ENCODE assay signal across 1 cellular context in the genomic region with DNA sequence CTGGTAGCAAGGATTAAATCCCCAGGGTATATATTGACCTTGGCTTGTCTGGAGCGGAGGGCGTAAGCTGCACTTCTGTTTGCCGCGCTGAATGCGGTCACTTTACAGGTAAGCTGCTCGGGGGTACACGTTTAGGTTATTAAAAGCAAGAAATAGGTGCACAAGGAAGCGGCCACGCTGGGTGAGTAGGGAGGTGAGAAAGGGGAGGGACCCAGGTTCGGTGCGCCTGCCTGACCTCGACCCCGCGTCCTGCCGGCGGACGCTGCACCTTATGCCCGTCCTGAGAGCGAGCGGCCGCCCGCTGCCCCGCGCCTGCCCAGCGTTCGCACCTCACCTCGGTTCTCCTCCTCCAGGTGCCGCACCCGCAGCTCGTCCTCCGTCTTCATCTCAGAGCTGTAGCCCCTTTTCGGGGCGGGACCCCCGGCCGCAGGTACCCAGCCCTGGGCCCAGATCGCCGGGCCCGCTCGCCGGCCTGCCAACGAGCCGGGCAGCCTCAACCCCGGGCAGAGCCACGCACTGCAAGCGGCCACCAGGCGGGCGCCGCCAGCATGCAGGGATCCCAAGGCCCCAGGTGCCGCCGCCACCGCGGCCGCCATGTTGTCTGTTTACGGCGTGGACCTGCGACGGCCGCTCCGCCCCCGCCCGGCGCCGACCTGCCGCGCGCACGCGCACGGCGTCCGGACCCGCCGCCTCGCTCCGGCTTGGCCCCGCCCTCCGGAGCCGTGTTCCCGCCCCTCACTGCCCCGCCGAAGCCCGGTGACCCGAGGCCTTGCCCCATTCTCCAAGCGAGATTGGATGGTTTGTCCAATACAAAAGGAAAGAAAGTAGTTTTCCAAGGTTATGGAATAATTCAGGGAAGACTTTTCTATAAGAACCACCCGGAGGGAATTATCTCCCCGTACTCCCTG.
A peak's percentile ranks its signal among the peaks of the same experiment; 100 is the strongest.
TF ChIP-seq lines count a peak whose summit lies in the region.

A gene with protein sequence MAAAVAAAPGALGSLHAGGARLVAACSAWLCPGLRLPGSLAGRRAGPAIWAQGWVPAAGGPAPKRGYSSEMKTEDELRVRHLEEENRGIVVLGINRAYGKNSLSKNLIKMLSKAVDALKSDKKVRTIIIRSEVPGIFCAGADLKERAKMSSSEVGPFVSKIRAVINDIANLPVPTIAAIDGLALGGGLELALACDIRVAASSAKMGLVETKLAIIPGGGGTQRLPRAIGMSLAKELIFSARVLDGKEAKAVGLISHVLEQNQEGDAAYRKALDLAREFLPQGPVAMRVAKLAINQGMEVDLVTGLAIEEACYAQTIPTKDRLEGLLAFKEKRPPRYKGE (minus strand): TSS at position 625 of the 908 bp plus-strand sequence. CDS start 29 bp downstream, at position 596.

TF ChIP-seq in HepG2, 621 proteins besides CTCF, POLR2A, EP300 and RAD21 (continued from another document and continues in another):
- TF ChIP-seq, protein P1, sequence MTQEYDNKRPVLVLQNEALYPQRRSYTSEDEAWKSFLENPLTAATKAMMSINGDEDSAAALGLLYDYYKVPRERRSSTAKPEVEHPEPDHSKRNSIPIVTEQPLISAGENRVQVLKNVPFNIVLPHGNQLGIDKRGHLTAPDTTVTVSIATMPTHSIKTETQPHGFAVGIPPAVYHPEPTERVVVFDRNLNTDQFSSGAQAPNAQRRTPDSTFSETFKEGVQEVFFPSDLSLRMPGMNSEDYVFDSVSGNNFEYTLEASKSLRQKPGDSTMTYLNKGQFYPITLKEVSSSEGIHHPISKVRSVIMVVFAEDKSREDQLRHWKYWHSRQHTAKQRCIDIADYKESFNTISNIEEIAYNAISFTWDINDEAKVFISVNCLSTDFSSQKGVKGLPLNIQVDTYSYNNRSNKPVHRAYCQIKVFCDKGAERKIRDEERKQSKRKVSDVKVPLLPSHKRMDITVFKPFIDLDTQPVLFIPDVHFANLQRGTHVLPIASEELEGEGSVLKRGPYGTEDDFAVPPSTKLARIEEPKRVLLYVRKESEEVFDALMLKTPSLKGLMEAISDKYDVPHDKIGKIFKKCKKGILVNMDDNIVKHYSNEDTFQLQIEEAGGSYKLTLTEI (CRISPR knock-in tag; conservative IDR thresholded peaks at IDR 0.05) = no peak
- TF ChIP-seq ZNF234 (CRISPR knock-in tag; conservative IDR thresholded peaks at IDR 0.05) (0 out of 2 replicates have a peak, but pooled peaks have one; percentile 54), MTA3 (CRISPR knock-in tag; IDR thresholded peaks at IDR 0.05) (no peak), FOXK2 (IDR thresholded peaks at IDR 0.05) (no peak), ZNF615 (CRISPR knock-in tag; IDR thresholded peaks at IDR 0.05; ENCODE audit: borderline replicate concordance) (no peak), ZNF839 (CRISPR knock-in tag; IDR thresholded peaks at IDR 0.05; ENCODE audit: borderline replicate concordance) (no peak), HNRNPUL1 (IDR thresholded peaks at IDR 0.05; ENCODE audit: low read depth, low read length) (no peak), ZNF556 (CRISPR knock-in tag; IDR thresholded peaks at IDR 0.05; ENCODE audit: borderline replicate concordance) (no peak), DMAP1 (CRISPR knock-in tag; IDR thresholded peaks at IDR 0.05) (no peak), SNAI1 (CRISPR knock-in tag; IDR thresholded peaks at IDR 0.05; ENCODE audit: borderline replicate concordance) (no peak), ZNF335 (CRISPR knock-in tag; IDR thresholded peaks at IDR 0.05) (no peak), ZNF101 (CRISPR knock-in tag; IDR thresholded peaks at IDR 0.05; ENCODE audit: borderline replicate concordance, low read depth) (no peak), TBX2 (CRISPR knock-in tag; IDR thresholded peaks at IDR 0.05; ENCODE audit: borderline replicate concordance) (peak; percentile 69), SNAPC2 (CRISPR knock-in tag; IDR thresholded peaks at IDR 0.05) (no peak), NRL (CRISPR knock-in tag; IDR thresholded peaks at IDR 0.05; ENCODE audit: borderline replicate concordance) (peak; percentile 57; the same call in 1 of the 2 replicates), HOXA7 (CRISPR knock-in tag; IDR thresholded peaks at IDR 0.05) (no peak), ARNT2 (CRISPR knock-in tag; IDR thresholded peaks at IDR 0.05; ENCODE audit: low read depth) (peak; percentile 85), SALL1 (CRISPR knock-in tag; IDR thresholded peaks at IDR 0.05) (peak; percentile 53), STAT5B (CRISPR knock-in tag; IDR thresholded peaks at IDR 0.05) (no peak), PHF8 (CRISPR knock-in tag; IDR thresholded peaks at IDR 0.05) (peak; percentile 76), PPARG (CRISPR knock-in tag; conservative IDR thresholded peaks at IDR 0.05) (no peak), ZSCAN25 (CRISPR knock-in tag; IDR thresholded peaks at IDR 0.05) (no peak), KLF6 (CRISPR knock-in tag; IDR thresholded peaks at IDR 0.05) (no peak; the same call in 1 of the 2 replicates), JARID2 (CRISPR knock-in tag; IDR thresholded peaks at IDR 0.05; ENCODE audit: insufficient replicate concordance) (no peak), KLF15 (CRISPR knock-in tag; IDR thresholded peaks at IDR 0.05; ENCODE audit: borderline replicate concordance) (no peak), PAWR (CRISPR knock-in tag; IDR thresholded peaks at IDR 0.05; ENCODE audit: borderline replicate concordance) (no peak), RXRA (CRISPR knock-in tag; IDR thresholded peaks at IDR 0.05) (peak; percentile 25; the same call in 1 of the 2 replicates), ZNF230 (CRISPR knock-in tag; IDR thresholded peaks at IDR 0.05) (no peak), SAP130 (CRISPR knock-in tag; IDR thresholded peaks at IDR 0.05; ENCODE audit: low read depth) (peak; percentile 57), EED (CRISPR knock-in tag; IDR thresholded peaks at IDR 0.05) (no peak), KAT7 (CRISPR knock-in tag; IDR thresholded peaks at IDR 0.05; ENCODE audit: borderline replicate concordance) (peak; percentile 79; the same call in 1 of the 2 replicates), ZNF570 (CRISPR knock-in tag; IDR thresholded peaks at IDR 0.05; ENCODE audit: borderline replicate concordance) (no peak), BHLHE40 (IDR thresholded peaks at IDR 0.05; ENCODE audit: low read length) (no peak), SMAD1 (CRISPR knock-in tag; IDR thresholded peaks at IDR 0.05; ENCODE audit: borderline replicate concordance, low read depth) (no peak), ZSCAN22 (CRISPR knock-in tag; IDR thresholded peaks at IDR 0.05) (no peak), BCL6 (CRISPR knock-in tag; IDR thresholded peaks at IDR 0.05) (no peak), KDM4B (CRISPR knock-in tag; IDR thresholded peaks at IDR 0.05) (no peak), SP2 (CRISPR knock-in tag; IDR thresholded peaks at IDR 0.05) (no peak), POLR2G (IDR thresholded peaks at IDR 0.05; ENCODE audit: low read depth, low read length) (peak; percentile 70), MXD4 (CRISPR knock-in tag; IDR thresholded peaks at IDR 0.05) (peak; percentile 52), ZSCAN20 (CRISPR knock-in tag; IDR thresholded peaks at IDR 0.05; ENCODE audit: borderline replicate concordance) (peak; percentile 79; the same call in 1 of the 2 replicates), BRD4 (CRISPR knock-in tag; IDR thresholded peaks at IDR 0.05) (no peak; the same call in 1 of the 2 replicates), ZNF607 (CRISPR knock-in tag; IDR thresholded peaks at IDR 0.05; ENCODE audit: borderline replicate concordance) (peak; percentile 53)
- TF ChIP-seq, protein P2, sequence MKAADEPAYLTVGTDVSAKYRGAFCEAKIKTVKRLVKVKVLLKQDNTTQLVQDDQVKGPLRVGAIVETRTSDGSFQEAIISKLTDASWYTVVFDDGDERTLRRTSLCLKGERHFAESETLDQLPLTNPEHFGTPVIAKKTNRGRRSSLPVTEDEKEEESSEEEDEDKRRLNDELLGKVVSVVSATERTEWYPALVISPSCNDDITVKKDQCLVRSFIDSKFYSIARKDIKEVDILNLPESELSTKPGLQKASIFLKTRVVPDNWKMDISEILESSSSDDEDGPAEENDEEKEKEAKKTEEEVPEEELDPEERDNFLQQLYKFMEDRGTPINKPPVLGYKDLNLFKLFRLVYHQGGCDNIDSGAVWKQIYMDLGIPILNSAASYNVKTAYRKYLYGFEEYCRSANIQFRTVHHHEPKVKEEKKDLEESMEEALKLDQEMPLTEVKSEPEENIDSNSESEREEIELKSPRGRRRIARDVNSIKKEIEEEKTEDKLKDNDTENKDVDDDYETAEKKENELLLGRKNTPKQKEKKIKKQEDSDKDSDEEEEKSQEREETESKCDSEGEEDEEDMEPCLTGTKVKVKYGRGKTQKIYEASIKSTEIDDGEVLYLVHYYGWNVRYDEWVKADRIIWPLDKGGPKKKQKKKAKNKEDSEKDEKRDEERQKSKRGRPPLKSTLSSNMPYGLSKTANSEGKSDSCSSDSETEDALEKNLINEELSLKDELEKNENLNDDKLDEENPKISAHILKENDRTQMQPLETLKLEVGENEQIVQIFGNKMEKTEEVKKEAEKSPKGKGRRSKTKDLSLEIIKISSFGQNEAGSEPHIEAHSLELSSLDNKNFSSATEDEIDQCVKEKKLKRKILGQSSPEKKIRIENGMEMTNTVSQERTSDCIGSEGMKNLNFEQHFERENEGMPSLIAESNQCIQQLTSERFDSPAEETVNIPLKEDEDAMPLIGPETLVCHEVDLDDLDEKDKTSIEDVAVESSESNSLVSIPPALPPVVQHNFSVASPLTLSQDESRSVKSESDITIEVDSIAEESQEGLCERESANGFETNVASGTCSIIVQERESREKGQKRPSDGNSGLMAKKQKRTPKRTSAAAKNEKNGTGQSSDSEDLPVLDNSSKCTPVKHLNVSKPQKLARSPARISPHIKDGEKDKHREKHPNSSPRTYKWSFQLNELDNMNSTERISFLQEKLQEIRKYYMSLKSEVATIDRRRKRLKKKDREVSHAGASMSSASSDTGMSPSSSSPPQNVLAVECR (CRISPR knock-in tag; IDR thresholded peaks at IDR 0.05; ENCODE audit: borderline replicate concordance) = peak; percentile 87
- TF ChIP-seq, protein P3, sequence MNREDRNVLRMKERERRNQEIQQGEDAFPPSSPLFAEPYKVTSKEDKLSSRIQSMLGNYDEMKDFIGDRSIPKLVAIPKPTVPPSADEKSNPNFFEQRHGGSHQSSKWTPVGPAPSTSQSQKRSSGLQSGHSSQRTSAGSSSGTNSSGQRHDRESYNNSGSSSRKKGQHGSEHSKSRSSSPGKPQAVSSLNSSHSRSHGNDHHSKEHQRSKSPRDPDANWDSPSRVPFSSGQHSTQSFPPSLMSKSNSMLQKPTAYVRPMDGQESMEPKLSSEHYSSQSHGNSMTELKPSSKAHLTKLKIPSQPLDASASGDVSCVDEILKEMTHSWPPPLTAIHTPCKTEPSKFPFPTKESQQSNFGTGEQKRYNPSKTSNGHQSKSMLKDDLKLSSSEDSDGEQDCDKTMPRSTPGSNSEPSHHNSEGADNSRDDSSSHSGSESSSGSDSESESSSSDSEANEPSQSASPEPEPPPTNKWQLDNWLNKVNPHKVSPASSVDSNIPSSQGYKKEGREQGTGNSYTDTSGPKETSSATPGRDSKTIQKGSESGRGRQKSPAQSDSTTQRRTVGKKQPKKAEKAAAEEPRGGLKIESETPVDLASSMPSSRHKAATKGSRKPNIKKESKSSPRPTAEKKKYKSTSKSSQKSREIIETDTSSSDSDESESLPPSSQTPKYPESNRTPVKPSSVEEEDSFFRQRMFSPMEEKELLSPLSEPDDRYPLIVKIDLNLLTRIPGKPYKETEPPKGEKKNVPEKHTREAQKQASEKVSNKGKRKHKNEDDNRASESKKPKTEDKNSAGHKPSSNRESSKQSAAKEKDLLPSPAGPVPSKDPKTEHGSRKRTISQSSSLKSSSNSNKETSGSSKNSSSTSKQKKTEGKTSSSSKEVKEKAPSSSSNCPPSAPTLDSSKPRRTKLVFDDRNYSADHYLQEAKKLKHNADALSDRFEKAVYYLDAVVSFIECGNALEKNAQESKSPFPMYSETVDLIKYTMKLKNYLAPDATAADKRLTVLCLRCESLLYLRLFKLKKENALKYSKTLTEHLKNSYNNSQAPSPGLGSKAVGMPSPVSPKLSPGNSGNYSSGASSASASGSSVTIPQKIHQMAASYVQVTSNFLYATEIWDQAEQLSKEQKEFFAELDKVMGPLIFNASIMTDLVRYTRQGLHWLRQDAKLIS (CRISPR knock-in tag; IDR thresholded peaks at IDR 0.05) = no peak; the same call in 1 of the 2 replicates
- TF ChIP-seq, protein P4, sequence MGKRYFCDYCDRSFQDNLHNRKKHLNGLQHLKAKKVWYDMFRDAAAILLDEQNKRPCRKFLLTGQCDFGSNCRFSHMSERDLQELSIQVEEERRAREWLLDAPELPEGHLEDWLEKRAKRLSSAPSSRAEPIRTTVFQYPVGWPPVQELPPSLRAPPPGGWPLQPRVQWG (CRISPR knock-in tag; IDR thresholded peaks at IDR 0.05; ENCODE audit: borderline replicate concordance, low read depth) = no peak
- TF ChIP-seq, protein P5, sequence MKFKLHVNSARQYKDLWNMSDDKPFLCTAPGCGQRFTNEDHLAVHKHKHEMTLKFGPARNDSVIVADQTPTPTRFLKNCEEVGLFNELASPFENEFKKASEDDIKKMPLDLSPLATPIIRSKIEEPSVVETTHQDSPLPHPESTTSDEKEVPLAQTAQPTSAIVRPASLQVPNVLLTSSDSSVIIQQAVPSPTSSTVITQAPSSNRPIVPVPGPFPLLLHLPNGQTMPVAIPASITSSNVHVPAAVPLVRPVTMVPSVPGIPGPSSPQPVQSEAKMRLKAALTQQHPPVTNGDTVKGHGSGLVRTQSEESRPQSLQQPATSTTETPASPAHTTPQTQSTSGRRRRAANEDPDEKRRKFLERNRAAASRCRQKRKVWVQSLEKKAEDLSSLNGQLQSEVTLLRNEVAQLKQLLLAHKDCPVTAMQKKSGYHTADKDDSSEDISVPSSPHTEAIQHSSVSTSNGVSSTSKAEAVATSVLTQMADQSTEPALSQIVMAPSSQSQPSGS (CRISPR knock-in tag; IDR thresholded peaks at IDR 0.05) = 0 out of 2 replicates have a peak, but pooled peaks have one; percentile 7
- TF ChIP-seq, protein P6, sequence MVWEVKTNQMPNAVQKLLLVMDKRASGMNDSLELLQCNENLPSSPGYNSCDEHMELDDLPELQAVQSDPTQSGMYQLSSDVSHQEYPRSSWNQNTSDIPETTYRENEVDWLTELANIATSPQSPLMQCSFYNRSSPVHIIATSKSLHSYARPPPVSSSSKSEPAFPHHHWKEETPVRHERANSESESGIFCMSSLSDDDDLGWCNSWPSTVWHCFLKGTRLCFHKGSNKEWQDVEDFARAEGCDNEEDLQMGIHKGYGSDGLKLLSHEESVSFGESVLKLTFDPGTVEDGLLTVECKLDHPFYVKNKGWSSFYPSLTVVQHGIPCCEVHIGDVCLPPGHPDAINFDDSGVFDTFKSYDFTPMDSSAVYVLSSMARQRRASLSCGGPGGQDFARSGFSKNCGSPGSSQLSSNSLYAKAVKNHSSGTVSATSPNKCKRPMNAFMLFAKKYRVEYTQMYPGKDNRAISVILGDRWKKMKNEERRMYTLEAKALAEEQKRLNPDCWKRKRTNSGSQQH (CRISPR knock-in tag; IDR thresholded peaks at IDR 0.05; ENCODE audit: low read depth) = 0 out of 2 replicates have a peak, but pooled peaks have one; percentile 49
